ENCODE assay signal across 13 cellular contexts in genomic region chr16:67546091-67546501, GRCh38. TPM values are rescaled to one million over a fixed set of nuclear protein-coding genes. Genes with fewer than 3 reads are reported as not detected.
DNase-seq lines count a peak whose midpoint lies in the region; ATAC-seq, FAIRE-seq and TF ChIP-seq lines count a peak whose summit lies in the region.
"Had no signal": no experiment of that assay in that cellular context is flagged by ENCODE, and none has a peak within 500 bp of the region (broad histone marks: within the 10 kb centered on the region; RNA-seq: fewer than 3 reads in every experiment).

No MANE protein-coding gene starts in this region.

- no peak for TF ChIP-seq EP300 in K562 (IDR thresholded peaks at IDR 0.05; ENCODE audit: low read length)

- H3K27ac ChIP-seq in right cardiac atrium (ENCODE audit: low read length) = no peak overlapping the region
- H3K27ac ChIP-seq in right atrium auricular region = no peak overlapping the region
- no peak overlapping the region for H3K27ac ChIP-seq in K562 (ENCODE audit: extremely low read depth, low read depth, low read length)
- no peak overlapping the region for H3K27ac ChIP-seq in lower lobe of right lung
- no peak overlapping the region for H3K27ac ChIP-seq in Karpas-422 (ENCODE audit: low read length)
- H3K27ac ChIP-seq: foreskin keratinocyte had no signal

- H4K20me1 ChIP-seq in K562 (replicated peaks; ENCODE audit: control insufficient read depth, insufficient read depth, low read length) (peaks cover 5% of the 10 kb centered on the region; the same call in 1 of the 2 replicates), Karpas-422 (ENCODE audit: insufficient read depth, low read depth, low read length) (peaks cover 4% of the 10 kb centered on the region; the same call in 1 of the 2 replicates)

- peak in 2 of 3 donors; percentile 46 to 55 for DNase-seq in right cardiac atrium
- DNase-seq in right atrium auricular region (ENCODE audit: low spot score) = no peak
- DNase-seq in K562 (ENCODE audit: extremely low read depth in 1 of 4, low spot score in 3 of 4) = no peak
- DNase-seq in lower lobe of right lung = peak; percentile 36
- DNase-seq in Karpas-422 = no peak
- no peak for DNase-seq in T-helper 9 cell
- no peak for DNase-seq in Ammon's horn (ENCODE audit: low spot score)
- DNase-seq: activated CD4-positive, alpha-beta T cell treated with anti-CD3 and anti-CD28 coated beads for 36 hours; foreskin keratinocyte; GF-D8; NCI-H2081 treated with DMSO at 0.1 percent for 48 hours had no signal

- peaks cover 74% of the 10 kb centered on the region for H3K36me3 ChIP-seq in right atrium auricular region
- H3K36me3 ChIP-seq in K562 (ENCODE audit: control insufficient read depth, insufficient read depth, low read length) = peaks cover 44% of the 10 kb centered on the region; the same call in 1 of the 3 replicates
- H3K36me3 ChIP-seq in lower lobe of right lung = peaks cover 76% of the 10 kb centered on the region
- no peaks in the 10 kb centered on the region for H3K36me3 ChIP-seq in Karpas-422 (ENCODE audit: insufficient read depth, low read length)

- CTCF ChIA-PET in K562 (lab: Yijun Ruan, JAX; ENCODE audit: low intra/inter-chr PET ratio) = interaction anchor here (0.6 to 3.5 kb wide), 5 partner anchors 10 to 98 kb away, joined by 3 to 32 read pairs (median 4); partner anchors contain the start of genes CARMIL2 and CTCF

- H3K4me3 ChIP-seq in right cardiac atrium (ENCODE audit: low read length) = no peak overlapping the region
- H3K4me3 ChIP-seq in right atrium auricular region = no peak overlapping the region
- H3K4me3 ChIP-seq in K562 = no peak overlapping the region
- no peak overlapping the region for H3K4me3 ChIP-seq in lower lobe of right lung
- H3K4me3 ChIP-seq in Karpas-422 (ENCODE audit: low read length) = no peak overlapping the region

- WGBS in right cardiac atrium = 78% methylated on average over 7 of the region's 7 CpGs
- WGBS in K562 (ENCODE audit: insufficient coverage, low coverage, missing lambda C conversion rate) = 77% methylated on average over 7 of the region's 7 CpGs

- in situ Hi-C loops in K562 (cut with MboI) = no loop called here

- TF ChIP-seq RAD21 in K562 (CRISPR knock-in tag; conservative IDR thresholded peaks at IDR 0.05 in 1 of 2, IDR thresholded peaks at IDR 0.05 in 1 of 2) = no peak

- H3K4me1 ChIP-seq in right cardiac atrium (ENCODE audit: control insufficient read depth, insufficient read depth, low read length) (peaks cover 5% of the 10 kb centered on the region), right atrium auricular region (peaks cover 0 to 59% of the 10 kb centered on the region in 2 donors), K562 (replicated peaks in 1 of 2; ENCODE audit: control insufficient read depth in 2 of 2, insufficient read depth in 2 of 2, low read length in 2 of 2) (peaks cover 0 to 29% of the 10 kb centered on the region in 2 experiments; a peak in 2 of 5 replicates), lower lobe of right lung (peaks cover 64% of the 10 kb centered on the region), Karpas-422 (ENCODE audit: low read length) (peaks cover 36% of the 10 kb centered on the region)

- TF ChIP-seq POLR2A in K562 (conservative IDR thresholded peaks at IDR 0.05) = no peak

- H3K9ac ChIP-seq in K562 (ENCODE audit: insufficient read depth in 1 of 2, low read depth in 2 of 2, low read length in 2 of 2) (peak overlapping the region in 1 of 2 experiments; percentile 77; a peak in 1 of 4 replicates), Karpas-422 (ENCODE audit: low read length) (no peak overlapping the region)
- H3K9ac ChIP-seq: KMS-11 had no signal

- BruUV-seq in K562 (replicated peaks; lab: Mats Ljungman, UMichigan) = TSS peak; percentile 55

- no peaks in the 10 kb centered on the region for H3K79me2 ChIP-seq in K562 (ENCODE audit: control insufficient read depth, insufficient read depth, low read length)
- no peaks in the 10 kb centered on the region for H3K79me2 ChIP-seq in Karpas-422 (ENCODE audit: low read length)

- no peaks in the 10 kb centered on the region for H3K27me3 ChIP-seq in right cardiac atrium (ENCODE audit: control insufficient read depth, insufficient read depth)
- no peaks in the 10 kb centered on the region for H3K27me3 ChIP-seq in right atrium auricular region
- no peaks in the 10 kb centered on the region for H3K27me3 ChIP-seq in K562 (ENCODE audit: control insufficient read depth in 2 of 2, insufficient read depth in 2 of 2, low read length in 2 of 2)
- H3K27me3 ChIP-seq in lower lobe of right lung (ENCODE audit: low read depth) = no peaks in the 10 kb centered on the region
- no peaks in the 10 kb centered on the region for H3K27me3 ChIP-seq in Karpas-422 (ENCODE audit: low read length)
- H3K27me3 ChIP-seq: foreskin keratinocyte had no signal

- H3K9me3 ChIP-seq in right cardiac atrium (ENCODE audit: control insufficient read depth, low read length) (no peaks in the 10 kb centered on the region), right atrium auricular region (no peaks in the 10 kb centered on the region), K562 (replicated peaks; ENCODE audit: control insufficient read depth, insufficient read depth, low read depth, low read length) (no peaks in the 10 kb centered on the region), lower lobe of right lung (no peaks in the 10 kb centered on the region), Karpas-422 (ENCODE audit: low read length) (no peaks in the 10 kb centered on the region)

- intact Hi-C loops in right cardiac atrium (cut with DNase I) (no loop called here), K562 (cut with micrococcal nuclease) (no loop called here), lower lobe of right lung (cut with DNase I) (no loop called here)

- TF ChIP-seq CTCF in right atrium auricular region (IDR thresholded peaks at IDR 0.05) (no peak), K562 (IDR thresholded peaks at IDR 0.05 in 2 of 3, conservative IDR thresholded peaks at IDR 0.05 in 1 of 3; ENCODE audit: insufficient read depth in 2 of 3, low read depth in 1 of 3, low read length in 3 of 3) (no peak), lower lobe of right lung (IDR thresholded peaks at IDR 0.05) (no peak)

- ATAC-seq in right cardiac atrium (no peak), K562 (no peak), lower lobe of right lung (no peak), HG03354 (IDR thresholded peaks at IDR 0.05; ENCODE audit: poor library complexity, severe bottlenecking, unreplicated experiment) (no peak)
- ATAC-seq: activated CD4-positive, alpha-beta T cell treated with anti-CD3 and anti-CD28 coated beads for 36 hours; foreskin keratinocyte had no signal

- H2AFZ ChIP-seq in K562 (ENCODE audit: low read depth, low read length) = no peak overlapping the region
- H2AFZ ChIP-seq in Karpas-422 (ENCODE audit: low read length) = no peak overlapping the region

- POLR2A ChIA-PET in K562 (lab: Yijun Ruan, JAX) = interaction anchor here (1.6 to 3.7 kb wide), 2 partner anchors 10 to 16 kb away, joined by 8 to 24 read pairs; partner anchors contain the start of gene CTCF

- no peaks in the 10 kb centered on the region for H3K9me2 ChIP-seq in Karpas-422 (replicated peaks; ENCODE audit: insufficient read depth, low read length)

- no peak for FAIRE-seq in K562 (lab: Jason Lieb, UNC)

- H3K4me2 ChIP-seq in K562 (ENCODE audit: insufficient read depth, low read length) = no peak overlapping the region
- no peak overlapping the region for H3K4me2 ChIP-seq in Karpas-422 (ENCODE audit: low read depth, low read length, poor library complexity, severe bottlenecking)

- no peaks in the 10 kb centered on the region for H3K9me1 ChIP-seq in K562 (ENCODE audit: control insufficient read depth, insufficient read depth, low read length)

RNA-seq across cellular contexts. Expression of gene CTCF, which starts 16.2 kb away (rescaled TPM):
- total RNA-seq in right cardiac atrium (10 to 100 TPM; 24.2 to 30.5 (median 28.6) TPM), right atrium auricular region (10 to 100 TPM; 24.5 to 31.6 TPM), K562 (2014; rRNA removed) (31.3 and 34.6 TPM in 2 replicates), K562 (2014; rRNA removed; fragmentation: Illumina TruSeq; extraction: Trizol) (36.5 and 37.6 TPM in 2 replicates), K562 (2015; rRNA removed; fragmentation: Illumina TruSeq; extraction: Trizol) (45.1 and 49.2 TPM in 2 replicates), K562 (2021) (37.5 and 37.9 TPM in 2 replicates), lower lobe of right lung (36.2 TPM)
- polyA plus RNA-seq in right cardiac atrium (17.5 TPM), K562 (2011; rRNA removed) (21.0 and 33.9 TPM in 2 replicates), K562 (2014; fragmentation: Illumina TruSeq; extraction: Trizol) (41.0 and 47.1 TPM in 2 replicates), K562 (2014; fragmentation: Nextera tagmentation; extraction: Ambion mirVana) (10 to 100 TPM in 1 of 2 experiments, 1 to 10 TPM in 1; 7.8 to 11.0 TPM), K562 (2014; rRNA removed) (26.4 and 27.5 TPM in 2 replicates)
- 41.2 and 61.0 TPM in 2 replicates for total RNA-seq in K562 (2011; cell fraction: chromatin; rRNA removed; ENCODE audit: low replicate concordance)
- total RNA-seq in K562 (2011; cell fraction: nucleolus; rRNA removed) = 26.5 and 26.8 TPM in 2 replicates
- 34.7 and 46.6 TPM in 2 replicates for total RNA-seq in K562 (2011; cell fraction: nucleoplasm; rRNA removed)
- polyA plus RNA-seq in K562 (2011; cell fraction: cytosol; rRNA removed) = 17.2 and 19.3 TPM in 2 replicates
- polyA plus RNA-seq in K562 (2011; cell fraction: nucleus; rRNA removed) = 12.8 and 14.9 TPM in 2 replicates
- polyA plus RNA-seq in K562 (2012) = 27.6 and 33.5 TPM in 2 replicates
- polyA minus RNA-seq in K562 (2011; rRNA and poly(A)+ RNA removed) = 34.2 and 51.3 TPM in 2 replicates
- polyA minus RNA-seq in K562 (2011; cell fraction: cytosol; rRNA and poly(A)+ RNA removed) = 21.9 and 28.2 TPM in 2 replicates
- polyA minus RNA-seq in K562 (2011; cell fraction: nucleus; rRNA and poly(A)+ RNA removed) = 10.4 and 17.2 TPM in 2 replicates
- total RNA-seq in Karpas-422 (2014; rRNA removed; shearing (Covaris generic); ENCODE audit: low replicate concordance) = 29.5 and 36.0 TPM in 2 replicates

RNA-seq across cellular contexts. Expression of gene RIPOR1, which starts 17.5 kb away (rescaled TPM):
- total RNA-seq in right cardiac atrium (10 to 100 TPM; 76.2 to 86.6 (median 83.7) TPM), right atrium auricular region (10 to 100 TPM; 43.9 to 66.9 TPM), K562 (2014; rRNA removed) (3.5 and 7.9 TPM in 2 replicates), K562 (2014; rRNA removed; fragmentation: Illumina TruSeq; extraction: Trizol) (1.2 and 1.4 TPM in 2 replicates), K562 (2015; rRNA removed; fragmentation: Illumina TruSeq; extraction: Trizol) (3.0 and 3.1 TPM in 2 replicates), K562 (2021) (25.4 and 31.1 TPM in 2 replicates), lower lobe of right lung (112 TPM)
- polyA plus RNA-seq in right cardiac atrium (43.8 TPM), K562 (2011; rRNA removed) (2.2 and 6.3 TPM in 2 replicates), K562 (2014; fragmentation: Illumina TruSeq; extraction: Trizol) (10.0 and 14.1 TPM in 2 replicates), K562 (2014; fragmentation: Nextera tagmentation; extraction: Ambion mirVana) (under 1 TPM; 0.36 to 0.37 TPM), K562 (2014; rRNA removed) (7.2 and 9.2 TPM in 2 replicates)
- 26.1 and 49.9 TPM in 2 replicates for total RNA-seq in K562 (2011; cell fraction: chromatin; rRNA removed; ENCODE audit: low replicate concordance)
- total RNA-seq in K562 (2011; cell fraction: nucleolus; rRNA removed) = 21.0 and 27.9 TPM in 2 replicates
- 23.4 and 27.7 TPM in 2 replicates for total RNA-seq in K562 (2011; cell fraction: nucleoplasm; rRNA removed)
- 1.4 and 2.4 TPM in 2 replicates for polyA plus RNA-seq in K562 (2011; cell fraction: cytosol; rRNA removed)
- 19.6 and 20.6 TPM in 2 replicates for polyA plus RNA-seq in K562 (2011; cell fraction: nucleus; rRNA removed)
- polyA plus RNA-seq in K562 (2012) = 14.5 and 15.2 TPM in 2 replicates
- polyA minus RNA-seq in K562 (2011; rRNA and poly(A)+ RNA removed) = 4.9 and 6.9 TPM in 2 replicates
- polyA minus RNA-seq in K562 (2011; cell fraction: cytosol; rRNA and poly(A)+ RNA removed) = 8.8 and 31.9 TPM in 2 replicates
- polyA minus RNA-seq in K562 (2011; cell fraction: nucleus; rRNA and poly(A)+ RNA removed) = 7.0 and 19.2 TPM in 2 replicates
- 1.3 and 2.9 TPM in 2 replicates for total RNA-seq in Karpas-422 (2014; rRNA removed; shearing (Covaris generic); ENCODE audit: low replicate concordance)

Comparison
In these comparisons a context has a peak if more than half of its experiments do, and no peak if none do; other contexts are left out.
1. DNase-seq: peak in right cardiac atrium (2 of 3) and lower lobe of right lung (single experiment); none in right atrium auricular region (single experiment), K562 (0 of 4), Karpas-422 (single experiment), T-helper 9 cell (single experiment) and Ammon's horn (single experiment).